8 cellular contexts compared by ENCODE assay signal in genomic region chr15:90231028-90232017, GRCh38. TPM values are rescaled to one million over a fixed set of nuclear protein-coding genes. Genes with fewer than 3 reads are reported as not detected.
A peak's percentile ranks its signal among the peaks of the same experiment; 100 is the strongest.
DNase-seq lines count a peak whose midpoint lies in the region; ATAC-seq, FAIRE-seq and TF ChIP-seq lines count a peak whose summit lies in the region.

No MANE protein-coding gene starts in this region.

- POLR2A ChIA-PET in activated naive CD8-positive, alpha-beta T cell treated with anti-CD3 and anti-CD28 coated beads, Interleukin-2, amount 10 ng/mL, durations not matched to agents 7 days and 5 days (lab: Charles Lee) = interaction anchor here (0.5 to 4.6 kb wide), 13 partner anchors 10 to 484 kb away, joined by 3 to 40 read pairs (median 4); partner anchors contain the start of genes IQGAP1, NGRN, SEMA4B and TTLL13

- H3K79me2 ChIP-seq in trophoblast cell (ENCODE audit: control insufficient read depth, insufficient read depth, low read length, poor library complexity) = no peaks in the 10 kb centered on the region

- H3K4me1 Mint-ChIP-seq in activated naive CD8-positive, alpha-beta T cell treated with anti-CD3 and anti-CD28 coated beads, Interleukin-2, amount 10 ng/mL, durations not matched to agents 7 days and 5 days = peaks cover 42% of the 10 kb centered on the region

- peaks cover 2 to 3% of the 10 kb centered on the region in 2 experiments for H3K4me1 ChIP-seq in trophoblast cell (ENCODE audit: control insufficient read depth in 1 of 2, insufficient read depth in 2 of 2, low read length in 2 of 2)
- no peaks in the 10 kb centered on the region for H3K4me1 ChIP-seq in urinary bladder (ENCODE audit: insufficient read depth)

- H2AFZ ChIP-seq in trophoblast cell (ENCODE audit: insufficient read depth, low read length, poor library complexity) = no peak overlapping the region

- peak overlapping the region; percentile 96 for H3K4me3 Mint-ChIP-seq in activated naive CD8-positive, alpha-beta T cell treated with anti-CD3 and anti-CD28 coated beads, Interleukin-2, amount 10 ng/mL, durations not matched to agents 7 days and 5 days

- no peak overlapping the region for H2BK12ac ChIP-seq in trophoblast cell (ENCODE audit: low read length)

- H3K27me3 ChIP-seq in trophoblast cell (ENCODE audit: insufficient read depth, low read length) = no peaks in the 10 kb centered on the region

- no peaks in the 10 kb centered on the region for H3K9me3 ChIP-seq in trophoblast cell (ENCODE audit: insufficient read depth, low read depth, low read length)

- no peak overlapping the region for H3K4me2 ChIP-seq in trophoblast cell (ENCODE audit: low read length)

- H4K8ac ChIP-seq in trophoblast cell (ENCODE audit: low read depth, low read length) = no peak overlapping the region

- H3K9me3 Mint-ChIP-seq in activated naive CD8-positive, alpha-beta T cell treated with anti-CD3 and anti-CD28 coated beads, Interleukin-2, amount 10 ng/mL, durations not matched to agents 7 days and 5 days = no peaks in the 10 kb centered on the region

- H3K36me3 ChIP-seq in trophoblast cell (ENCODE audit: control insufficient read depth in 1 of 2, insufficient read depth in 2 of 2, low read length in 2 of 2) = peaks cover 36 to 37% of the 10 kb centered on the region in 2 experiments
- peaks cover 3% of the 10 kb centered on the region for H3K36me3 ChIP-seq in urinary bladder (ENCODE audit: insufficient read depth)

- H3K79me1 ChIP-seq in trophoblast cell (ENCODE audit: low read length) = peaks cover 5% of the 10 kb centered on the region

- no peak overlapping the region for H3K23ac ChIP-seq in trophoblast cell (ENCODE audit: low read length)

- H2BK120ac ChIP-seq in trophoblast cell (ENCODE audit: insufficient read depth, low read length, poor library complexity) = no peak overlapping the region

- H3K4me3 ChIP-seq in trophoblast cell (ENCODE audit: low read depth, low read length) (no peak overlapping the region), urinary bladder (ENCODE audit: low read depth, low read length) (no peak overlapping the region)

- no peak overlapping the region for H4K12ac ChIP-seq in trophoblast cell (ENCODE audit: low read depth, low read length)

- no peaks in the 10 kb centered on the region for H3K27me3 Mint-ChIP-seq in activated naive CD8-positive, alpha-beta T cell treated with anti-CD3 and anti-CD28 coated beads, Interleukin-2, amount 10 ng/mL, durations not matched to agents 7 days and 5 days

- H3K18ac ChIP-seq in trophoblast cell (ENCODE audit: low read length) = no peak overlapping the region

- no peak overlapping the region for H3K14ac ChIP-seq in trophoblast cell (ENCODE audit: low read length)

- peak overlapping the region; percentile 91 for H3K27ac Mint-ChIP-seq in activated naive CD8-positive, alpha-beta T cell treated with anti-CD3 and anti-CD28 coated beads, Interleukin-2, amount 10 ng/mL, durations not matched to agents 7 days and 5 days

- no peak overlapping the region for H2BK5ac ChIP-seq in trophoblast cell (ENCODE audit: low read depth, low read length, poor library complexity)

- no peak overlapping the region for H3K9ac ChIP-seq in trophoblast cell (ENCODE audit: low read length)

- peaks cover 20% of the 10 kb centered on the region for H3K36me3 Mint-ChIP-seq in activated naive CD8-positive, alpha-beta T cell treated with anti-CD3 and anti-CD28 coated beads, Interleukin-2, amount 10 ng/mL, durations not matched to agents 7 days and 5 days

- DNase-seq in COLO668 (lab: John Stamatoyannopoulos, UW; ENCODE audit: unreplicated experiment) (peak; percentile 15), T follicular helper cell (ENCODE audit: low read depth) (peak; percentile 79), trophoblast cell (peak; percentile 11 to 28), GDM1 (lab: John Stamatoyannopoulos, UW) (no peak), H54 (ENCODE audit: insufficient read length, low spot score) (no peak)
- peak; percentile 80 for DNase-seq in activated naive CD8-positive, alpha-beta T cell treated with anti-CD3 and anti-CD28 coated beads, Interleukin-2, amount 10 ng/mL, durations not matched to agents 7 days and 5 days

- H2AK5ac ChIP-seq in trophoblast cell (ENCODE audit: low read length) = no peak overlapping the region

- TF ChIP-seq POLR2A in H54 (IDR thresholded peaks at IDR 0.05; ENCODE audit: low read depth, low read length) = no peak

- WGBS in trophoblast cell (ENCODE audit: extremely low coverage, insufficient coverage, insufficient read length) = no CpG with 5 or more reads among the region's 27 CpGs
- 67% methylated on average over 27 of the region's 27 CpGs for WGBS in urinary bladder

- no peak overlapping the region for H3K27ac ChIP-seq in trophoblast cell (ENCODE audit: low read depth, low read length)
- H3K27ac ChIP-seq in urinary bladder (ENCODE audit: low read depth) = peak overlapping the region; percentile 50

- H3K4ac ChIP-seq in trophoblast cell (ENCODE audit: low read depth, low read length) = no peak overlapping the region

- H4K91ac ChIP-seq in trophoblast cell (ENCODE audit: low read depth, low read length) = no peak overlapping the region

- FAIRE-seq in H54 (lab: Jason Lieb, UNC) = no peak

- peak; percentile 64 for ATAC-seq in activated naive CD8-positive, alpha-beta T cell treated with anti-CD3 and anti-CD28 coated beads, Interleukin-2, amount 10 ng/mL, durations not matched to agents 7 days and 5 days (ENCODE audit: low read depth)
- ATAC-seq in HG03135 (IDR thresholded peaks at IDR 0.05; ENCODE audit: unreplicated experiment) = no peak

RNA-seq across cellular contexts. Expression of gene CIB1, which starts 2.4 kb away (rescaled TPM):
- total RNA-seq in activated naive CD8-positive, alpha-beta T cell treated with anti-CD3 and anti-CD28 coated beads, Interleukin-2, amount 10 ng/mL, durations not matched to agents 7 days and 5 days = 100 to 1,000 TPM; 129 to 130 TPM
- polyA plus RNA-seq in trophoblast cell (2013) = 32.9 and 34.6 TPM in 2 replicates
- 17.9 TPM for total RNA-seq in urinary bladder
- 84.7 TPM for polyA plus RNA-seq in urinary bladder

RNA-seq across cellular contexts. Expression of gene GDPGP1, which starts 2.7 kb away (rescaled TPM):
- 10 to 100 TPM; 10.2 to 10.3 TPM for total RNA-seq in activated naive CD8-positive, alpha-beta T cell treated with anti-CD3 and anti-CD28 coated beads, Interleukin-2, amount 10 ng/mL, durations not matched to agents 7 days and 5 days
- polyA plus RNA-seq in trophoblast cell (2013) = 1.3 and 1.5 TPM in 2 replicates
- total RNA-seq in urinary bladder = 6.6 TPM
- 3.6 TPM for polyA plus RNA-seq in urinary bladder

RNA-seq across cellular contexts. Expression of gene TTLL13, which starts 18.0 kb away (rescaled TPM):
- 1 to 10 TPM in 1 of 2 experiments, under 1 TPM in 1; 0.47 to 1.5 TPM for total RNA-seq in activated naive CD8-positive, alpha-beta T cell treated with anti-CD3 and anti-CD28 coated beads, Interleukin-2, amount 10 ng/mL, durations not matched to agents 7 days and 5 days
- 0.05 and 0.06 TPM in 2 replicates for polyA plus RNA-seq in trophoblast cell (2013)
- not detected for total RNA-seq in urinary bladder
- 0.05 TPM for polyA plus RNA-seq in urinary bladder

RNA-seq across cellular contexts. Expression of gene SEMA4B, which starts 30.2 kb away (rescaled TPM):
- 10 to 100 TPM; 14.1 to 15.4 TPM for total RNA-seq in activated naive CD8-positive, alpha-beta T cell treated with anti-CD3 and anti-CD28 coated beads, Interleukin-2, amount 10 ng/mL, durations not matched to agents 7 days and 5 days
- polyA plus RNA-seq in trophoblast cell (2013) = 20.8 and 21.0 TPM in 2 replicates
- 39.3 TPM for total RNA-seq in urinary bladder
- 60.8 TPM for polyA plus RNA-seq in urinary bladder

RNA-seq across cellular contexts. Expression of gene NGRN, which starts 34.1 kb away (rescaled TPM):
- total RNA-seq in activated naive CD8-positive, alpha-beta T cell treated with anti-CD3 and anti-CD28 coated beads, Interleukin-2, amount 10 ng/mL, durations not matched to agents 7 days and 5 days = 10 to 100 TPM; 34.3 to 35.8 TPM
- polyA plus RNA-seq in trophoblast cell (2013) = 53.6 and 53.7 TPM in 2 replicates
- total RNA-seq in urinary bladder = 72.2 TPM
- 104 TPM for polyA plus RNA-seq in urinary bladder

Comparison
In these comparisons a context has a peak if more than half of its experiments do, and no peak if none do; other contexts are left out.
1. DNase-seq: peak in COLO668 (single experiment), T follicular helper cell (single experiment), activated naive CD8-positive, alpha-beta T cell treated with anti-CD3 and anti-CD28 coated beads, Interleukin-2, amount 10 ng/mL, durations not matched to agents 7 days and 5 days (single experiment) and trophoblast cell (2 of 2); none in GDM1 (single experiment) and H54 (single experiment).